In genomic region chr4:83381173-83381572, GRCh38 we compare ENCODE assay signal across 31 cellular contexts.
"Had no signal": no experiment of that assay in that cellular context is flagged by ENCODE, and none has a peak within 500 bp of the region (broad histone marks: within the 10 kb centered on the region; RNA-seq: fewer than 3 reads in every experiment).

No MANE protein-coding gene starts in this region.

- H3K27me3 Mint-ChIP-seq: activated naive CD8-positive, alpha-beta T cell treated with anti-CD3 and anti-CD28 coated beads, Interleukin-2, amount 10 ng/mL, durations not matched to agents 7 days and 5 days; stimulated activated naive CD8-positive, alpha-beta T cell treated with anti-CD3 and anti-CD28 coated beads, Interleukin-15, Interleukin-2, amounts not matched to agents 100 ng/mL and 50 ng/mL, for 24 hours had no signal

- H3K4me3 ChIP-seq: ascending aorta, ovary, psoas muscle, sigmoid colon, upper lobe of right lung had no signal

- H3K9me3 Mint-ChIP-seq: central memory CD8-positive, alpha-beta T cell had no signal

- H3K4me1 Mint-ChIP-seq: stimulated activated effector memory CD8-positive, alpha-beta T cell treated with anti-CD3 and anti-CD28 coated beads, Interleukin-12 subunit alpha, Interleukin-12 subunit beta, amount 100 ng/mL, for 72 hours; T-helper 17 cell had no signal

- H3K27me3 ChIP-seq: ascending aorta, brain microvascular endothelial cell, neutrophil, ovary, sigmoid colon, upper lobe of right lung had no signal

- H3K36me3 Mint-ChIP-seq: stimulated activated effector memory CD8-positive, alpha-beta T cell treated with anti-CD3 and anti-CD28 coated beads, Interleukin-12 subunit alpha, Interleukin-12 subunit beta, amount 100 ng/mL, for 72 hours had no signal

- H3K36me3 ChIP-seq: ascending aorta, brain microvascular endothelial cell, neutrophil, ovary, sigmoid colon, upper lobe of right lung, WERI-Rb-1 had no signal

- ATAC-seq: activated CD4-positive, CD25-positive, alpha-beta regulatory T cell treated with anti-CD3 and anti-CD28 coated beads, Interleukin-2, amount 50 U/mL, for 24 hours; left cardiac atrium; left ventricle myocardium superior; psoas muscle; stimulated activated effector memory CD8-positive, alpha-beta T cell treated with anti-CD3 and anti-CD28 coated beads, Interleukin-12 subunit alpha, Interleukin-12 subunit beta, amount 100 ng/mL, for 72 hours; T-helper 17 cell; upper lobe of right lung had no signal

- H3K27ac Mint-ChIP-seq: activated naive CD4-positive, alpha-beta T cell treated with anti-CD3 and anti-CD28 coated beads for 36 hours; activated naive CD8-positive, alpha-beta T cell treated with anti-CD3 and anti-CD28 coated beads, Interleukin-2, amount 10 ng/mL, durations not matched to agents 7 days and 5 days; activated T-helper 1 cell treated with anti-CD3 and anti-CD28 coated beads, Interleukin-12 subunit alpha, Interleukin-12 subunit beta, Interleukin-2, Interleukin-4 antibody, amounts not matched to agents 30 ng/mL and 10 ng/mL and 1 ng/mL, durations not matched to agents 14 hours and 24 hours and 36 hours; naive B cell; nephron progenitor cell; stimulated activated effector memory CD8-positive, alpha-beta T cell treated with anti-CD3 and anti-CD28 coated beads, Interleukin-12 subunit alpha, Interleukin-12 subunit beta, amount 100 ng/mL, for 72 hours; stimulated activated naive CD8-positive, alpha-beta T cell treated with anti-CD3 and anti-CD28 coated beads, Interleukin-15, Interleukin-2, amounts not matched to agents 100 ng/mL and 50 ng/mL, for 24 hours; T-helper 17 cell had no signal

- H3K4me3 Mint-ChIP-seq: activated naive CD4-positive, alpha-beta T cell treated with anti-CD3 and anti-CD28 coated beads for 36 hours; activated naive CD8-positive, alpha-beta T cell treated with anti-CD3 and anti-CD28 coated beads, Interleukin-2, amount 10 ng/mL, durations not matched to agents 7 days and 5 days; activated T-helper 1 cell treated with anti-CD3 and anti-CD28 coated beads, Interleukin-12 subunit alpha, Interleukin-12 subunit beta, Interleukin-2, Interleukin-4 antibody, amounts not matched to agents 30 ng/mL and 10 ng/mL and 1 ng/mL, durations not matched to agents 14 hours and 24 hours and 36 hours; central memory CD8-positive, alpha-beta T cell; nephron progenitor cell; stimulated activated effector memory CD8-positive, alpha-beta T cell treated with anti-CD3 and anti-CD28 coated beads, Interleukin-12 subunit alpha, Interleukin-12 subunit beta, amount 100 ng/mL, for 72 hours; stimulated activated naive CD8-positive, alpha-beta T cell treated with anti-CD3 and anti-CD28 coated beads, Interleukin-15, Interleukin-2, amounts not matched to agents 100 ng/mL and 50 ng/mL, for 24 hours; T-helper 17 cell had no signal

- H3K4me1 ChIP-seq: ascending aorta, psoas muscle, sigmoid colon, upper lobe of right lung had no signal

- H3K27ac ChIP-seq: ascending aorta, brain microvascular endothelial cell, neutrophil, ovary, psoas muscle, sigmoid colon, upper lobe of right lung, WERI-Rb-1 had no signal

- DNase-seq: activated CD4-positive, alpha-beta T cell treated with anti-CD3 and anti-CD28 coated beads for 48 hours; activated CD4-positive, alpha-beta T cell treated with anti-CD3 and anti-CD28 coated beads, Interleukin-2, amount 50 U/mL, for 48 hours; activated CD8-positive, alpha-beta memory T cell treated with anti-CD3 and anti-CD28 coated beads for 24 hours; activated effector memory CD4-positive, alpha-beta T cell treated with anti-CD3 and anti-CD28 coated beads, Interleukin-2, amount 50 U/mL, for 16 hours; activated naive CD4-positive, alpha-beta T cell treated with anti-CD3 and anti-CD28 coated beads for 36 hours; activated naive CD8-positive, alpha-beta T cell treated with anti-CD3 and anti-CD28 coated beads, Interleukin-2, amount 10 ng/mL, durations not matched to agents 7 days and 5 days; brain microvascular endothelial cell; effector CD8-positive, alpha-beta T cell; foreskin fibroblast; left cardiac atrium; left ventricle myocardium superior; naive B cell; nephron progenitor cell; ovary; psoas muscle; sigmoid colon; small intestine; stimulated activated CD4-positive, alpha-beta T cell treated with anti-CD3 and anti-CD28 coated beads, Interleukin-4, amount 100 ng/mL, for 24 hours; substantia nigra; SW 1271; T-helper 17 cell; T1000; upper lobe of right lung; WERI-Rb-1 had no signal

- H3K9me3 ChIP-seq: ascending aorta, ovary, psoas muscle, upper lobe of right lung had no signal
